In genomic region chr10:75622503-75622902, GRCh38 we compare ENCODE assay signal across 2 cellular contexts.
TF ChIP-seq lines count a peak whose summit lies in the region.

No MANE protein-coding gene starts in this region.

TF ChIP-seq in HEK293, 187 proteins besides CTCF, POLR2A, EP300 and RAD21 (continued from another document):
- no peak for TF ChIP-seq ZBTB44 (tag by site-specific recombination; IDR thresholded peaks at IDR 0.05)
TF ChIP-seq in HEK293: peak in this region for 1.

TF ChIP-seq in K562, 482 proteins besides CTCF, POLR2A, EP300 and RAD21 (continued from another document):
- TF ChIP-seq MGA (IDR thresholded peaks at IDR 0.05) (no peak), BMI1 (IDR thresholded peaks at IDR 0.05; ENCODE audit: low read length) (no peak), ZNF165 (CRISPR knock-in tag; IDR thresholded peaks at IDR 0.05; ENCODE audit: borderline replicate concordance) (no peak), RFX5 (IDR thresholded peaks at IDR 0.05; ENCODE audit: low read depth, low read length) (no peak), GABPB2 (CRISPR knock-in tag; conservative IDR thresholded peaks at IDR 0.05) (no peak), PRDM10 (IDR thresholded peaks at IDR 0.05; ENCODE audit: partially characterized antibody) (no peak), HMG20A (CRISPR knock-in tag; conservative IDR thresholded peaks at IDR 0.05) (no peak), ZNF124 (CRISPR knock-in tag; IDR thresholded peaks at IDR 0.05) (no peak), SIX5 (IDR thresholded peaks at IDR 0.05; ENCODE audit: borderline replicate concordance in 1 of 2, insufficient read depth in 1 of 2, low read depth in 1 of 2, low read length in 2 of 2) (no peak), FOS (IDR thresholded peaks at IDR 0.05; ENCODE audit: extremely low read depth, insufficient read length) (no peak), NCOR1 (IDR thresholded peaks at IDR 0.05) (no peak)
TF ChIP-seq in K562: peak in this region for 0.
